ENCODE assay signal across 27 cellular contexts in genomic region chr6:22327881-22328280, GRCh38. TPM values are rescaled to one million over a fixed set of nuclear protein-coding genes. Genes with fewer than 3 reads are reported as not detected.
"Had no signal": no experiment of that assay in that cellular context is flagged by ENCODE, and none has a peak within 500 bp of the region (broad histone marks: within the 10 kb centered on the region; RNA-seq: fewer than 3 reads in every experiment).

No MANE protein-coding gene starts in this region.

- H3K36me3 Mint-ChIP-seq: stimulated activated naive B cell treated with anti-CD40 and anti-IgM and Interleukin-4, amounts not matched to agents 10 μg/mL and 1 μg/mL and 100 μg/mL, for 72 hours had no signal

- H3K27ac Mint-ChIP-seq: naive thymus-derived CD4-positive, alpha-beta T cell; stimulated activated naive B cell treated with anti-CD40 and anti-IgM and Interleukin-4, amounts not matched to agents 10 μg/mL and 1 μg/mL and 100 μg/mL, for 72 hours had no signal

- ATAC-seq: left cardiac atrium; naive thymus-derived CD4-positive, alpha-beta T cell; sciatic nerve; stimulated activated naive B cell treated with anti-CD40 and anti-IgM and Interleukin-4, amounts not matched to agents 10 μg/mL and 1 μg/mL and 100 μg/mL, for 72 hours had no signal

- H3K27me3 Mint-ChIP-seq: naive thymus-derived CD4-positive, alpha-beta T cell; stimulated activated naive B cell treated with anti-CD40 and anti-IgM and Interleukin-4, amounts not matched to agents 10 μg/mL and 1 μg/mL and 100 μg/mL, for 72 hours had no signal

- H3K27me3 ChIP-seq: esophagus muscularis mucosa, hepatocyte, stomach, transverse colon had no signal

- H3K4me1 Mint-ChIP-seq: stimulated activated naive B cell treated with anti-CD40 and anti-IgM and Interleukin-4, amounts not matched to agents 10 μg/mL and 1 μg/mL and 100 μg/mL, for 72 hours had no signal

- H3K9me3 Mint-ChIP-seq: stimulated activated naive B cell treated with anti-CD40 and anti-IgM and Interleukin-4, amounts not matched to agents 10 μg/mL and 1 μg/mL and 100 μg/mL, for 72 hours had no signal

- H3K36me3 ChIP-seq: esophagus muscularis mucosa, left ventricle myocardium inferior, stomach, thoracic aorta, transverse colon had no signal

- H3K4me3 Mint-ChIP-seq: naive thymus-derived CD4-positive, alpha-beta T cell; neural crest cell; stimulated activated naive B cell treated with anti-CD40 and anti-IgM and Interleukin-4, amounts not matched to agents 10 μg/mL and 1 μg/mL and 100 μg/mL, for 72 hours had no signal

- H3K4me3 ChIP-seq: esophagus muscularis mucosa, hepatocyte, left ventricle myocardium inferior, lung, stomach, thoracic aorta, transverse colon had no signal

- H3K27ac ChIP-seq: epithelial cell of prostate, esophagus muscularis mucosa, hepatocyte, left ventricle myocardium inferior, stomach, thoracic aorta, transverse colon had no signal

- H3K9me3 ChIP-seq: esophagus muscularis mucosa, left ventricle myocardium inferior, stomach, thoracic aorta, transverse colon had no signal

- FAIRE-seq: kidney had no signal

- DNase-seq: cortex of kidney; effector memory CD4-positive, alpha-beta T cell; foreskin melanocyte; head of caudate nucleus; kidney; left cardiac atrium; left ventricle myocardium inferior; mesenchymal stem cell; naive thymus-derived CD4-positive, alpha-beta T cell; posterior cingulate gyrus; stimulated activated CD4-positive, alpha-beta T cell treated with anti-CD3 and anti-CD28 coated beads, Interleukin-2, amount 100 ng/mL, for 24 hours; stimulated activated CD4-positive, alpha-beta T cell treated with anti-CD3 and anti-CD28 coated beads, Interleukin-4, amount 100 ng/mL, for 4 hours; stimulated activated naive B cell treated with anti-CD40 and anti-IgM and Interleukin-4, amounts not matched to agents 10 μg/mL and 1 μg/mL and 100 μg/mL, for 72 hours; stomach; substantia nigra; transverse colon had no signal

- H3K4me1 ChIP-seq: left ventricle myocardium inferior, stomach, transverse colon had no signal

RNA-seq across cellular contexts. Expression of gene PRL, which starts 31.0 kb away (rescaled TPM):
- total RNA-seq: chondrocyte; hepatocyte; kidney; left cardiac atrium; left ventricle myocardium inferior; naive thymus-derived CD4-positive, alpha-beta T cell; neural crest cell; osteocyte; pulmonary artery endothelial cell; stomach; thoracic aorta; transverse colon; ureter had no signal
- polyA plus RNA-seq: hepatocyte; naive thymus-derived CD4-positive, alpha-beta T cell; stomach had no signal
